ENCODE assay signal across 26 cellular contexts in the genomic region with DNA sequence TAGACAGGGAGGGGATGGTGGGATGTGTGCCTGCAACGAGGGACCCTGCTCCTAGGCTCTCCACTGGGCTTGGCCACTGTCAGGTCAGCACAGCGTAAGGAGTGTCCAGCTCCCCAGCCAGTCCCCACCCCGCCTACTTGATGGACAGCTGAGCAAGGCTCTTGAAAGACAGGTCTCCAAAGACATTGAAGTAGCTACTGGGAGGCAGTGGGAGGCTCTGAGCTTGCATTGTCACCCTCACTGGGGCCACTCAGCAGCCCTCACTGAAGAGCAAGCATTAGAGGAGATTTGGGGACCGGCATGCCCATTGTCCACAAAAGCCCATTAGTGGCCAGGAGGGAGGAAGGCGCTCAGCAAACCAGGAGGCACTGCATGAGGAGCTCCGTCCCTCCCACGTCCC.
"Had no signal": no experiment of that assay in that cellular context is flagged by ENCODE, and none has a peak within 500 bp of the region (broad histone marks: within the 10 kb centered on the region; RNA-seq: fewer than 3 reads in every experiment).

No MANE protein-coding gene starts in this region.

- H3K27ac Mint-ChIP-seq: immature natural killer cell; memory B cell; mesothelial cell of epicardium; naive B cell; natural killer cell treated with Interleukin-12 subunit alpha and Interleukin-12 subunit beta and Interleukin-15 and Interleukin-18, amount 100 ng/mL, for 72 hours; stimulated activated naive CD8-positive, alpha-beta T cell treated with anti-CD3 and anti-CD28 coated beads, Interleukin-15, amount 100 ng/mL, for 72 hours had no signal

- H3K4me1 Mint-ChIP-seq: immature natural killer cell; memory B cell; mesothelial cell of epicardium; naive B cell; stimulated activated naive CD8-positive, alpha-beta T cell treated with anti-CD3 and anti-CD28 coated beads, Interleukin-15, amount 100 ng/mL, for 72 hours had no signal

- H3K27me3 ChIP-seq: ovary, thyroid gland, vagina had no signal

- H3K36me3 Mint-ChIP-seq: immature natural killer cell; memory B cell; mesothelial cell of epicardium; naive B cell; natural killer cell treated with Interleukin-12 subunit alpha and Interleukin-12 subunit beta and Interleukin-15 and Interleukin-18, amount 100 ng/mL, for 72 hours had no signal

- H3K4me3 ChIP-seq: dorsolateral prefrontal cortex, lung, mucosa of descending colon, ovary, psoas muscle, thyroid gland, vagina had no signal

- H3K9me3 ChIP-seq: mucosa of descending colon, ovary, psoas muscle, thyroid gland, vagina had no signal

- H3K4me1 ChIP-seq: psoas muscle, thyroid gland, vagina had no signal

- DNase-seq: dorsolateral prefrontal cortex; effector CD4-positive, alpha-beta T cell; hypothalamus; immature natural killer cell; islet precursor cell; mucosa of descending colon; naive B cell; nucleus accumbens; ovary; psoas muscle; right cardiac atrium; small intestine; stimulated activated CD4-positive, alpha-beta T cell treated with anti-CD3 and anti-CD28 coated beads, Interleukin-12 subunit alpha, Interleukin-12 subunit beta, amount 100 ng/mL, for 4 hours; stimulated activated CD4-positive, alpha-beta T cell treated with anti-CD3 and anti-CD28 coated beads, Interleukin-1b, Interleukin-23, amount 100 ng/mL, for 48 hours; stimulated activated CD4-positive, alpha-beta T cell treated with anti-CD3 and anti-CD28 coated beads, Interleukin-4, amount 100 ng/mL, for 1 hour; stimulated activated CD8-positive, alpha-beta memory T cell treated with anti-CD3 and anti-CD28 coated beads, Interleukin-4, amount 100 ng/mL, for 48 hours; stimulated activated naive CD4-positive, alpha-beta T cell; stimulated activated naive CD8-positive, alpha-beta T cell treated with anti-CD3 and anti-CD28 coated beads, Interleukin-15, amount 100 ng/mL, for 72 hours; thyroid gland; trophoblast cell had no signal

- H3K27ac ChIP-seq: dorsolateral prefrontal cortex, ovary, psoas muscle, thyroid gland, vagina had no signal

- ATAC-seq: mucosa of descending colon; natural killer cell treated with Interleukin-12 subunit alpha and Interleukin-12 subunit beta and Interleukin-15 and Interleukin-18, amount 100 ng/mL, for 72 hours; psoas muscle; right cardiac atrium; stimulated activated naive CD8-positive, alpha-beta T cell treated with anti-CD3 and anti-CD28 coated beads, Interleukin-15, amount 100 ng/mL, for 72 hours had no signal

- H3K4me3 Mint-ChIP-seq: immature natural killer cell; memory B cell; mesothelial cell of epicardium; naive B cell; natural killer cell treated with Interleukin-12 subunit alpha and Interleukin-12 subunit beta and Interleukin-15 and Interleukin-18, amount 100 ng/mL, for 72 hours; neural crest cell; stimulated activated naive CD8-positive, alpha-beta T cell treated with anti-CD3 and anti-CD28 coated beads, Interleukin-15, amount 100 ng/mL, for 72 hours had no signal

- H3K9me3 Mint-ChIP-seq: immature natural killer cell; memory B cell; mesothelial cell of epicardium; naive B cell; natural killer cell treated with Interleukin-12 subunit alpha and Interleukin-12 subunit beta and Interleukin-15 and Interleukin-18, amount 100 ng/mL, for 72 hours; neural crest cell; stimulated activated naive CD8-positive, alpha-beta T cell treated with anti-CD3 and anti-CD28 coated beads, Interleukin-15, amount 100 ng/mL, for 72 hours had no signal

- H3K36me3 ChIP-seq: ovary, thyroid gland, vagina had no signal
